1 cellular context compared by ENCODE assay signal in the genomic region with DNA sequence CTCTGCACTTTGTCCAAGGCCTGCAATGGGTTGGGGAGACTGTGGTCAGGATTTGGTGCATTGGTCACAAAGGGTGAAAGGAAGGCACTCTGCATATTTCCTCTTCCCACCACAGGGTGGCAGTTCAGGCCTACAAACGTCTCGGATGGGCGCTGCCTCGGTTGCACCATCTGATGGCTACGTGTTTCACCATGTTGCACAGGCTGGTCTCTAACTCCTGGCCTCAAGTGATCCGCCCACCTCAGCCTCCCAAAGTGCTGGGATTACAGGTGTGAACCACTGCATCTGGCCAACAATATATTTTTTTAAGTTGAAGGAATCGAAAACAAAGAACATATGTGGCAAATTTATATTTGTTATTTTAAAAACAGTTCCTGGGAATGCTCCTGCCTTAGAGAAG.
A peak's percentile ranks its signal among the peaks of the same experiment; 100 is the strongest.
TF ChIP-seq lines count a peak whose summit lies in the region.

No MANE protein-coding gene starts in this region.

TF ChIP-seq in HepG2, 621 proteins besides CTCF, POLR2A, EP300 and RAD21 (continued from another document):
- peak; percentile 88 for TF ChIP-seq CEBPB (IDR thresholded peaks at IDR 0.05; ENCODE audit: borderline replicate concordance, low read depth, low read length)
- TF ChIP-seq SRF (IDR thresholded peaks at IDR 0.05; ENCODE audit: low read depth, low read length), result no peak
- TF ChIP-seq, protein P1, sequence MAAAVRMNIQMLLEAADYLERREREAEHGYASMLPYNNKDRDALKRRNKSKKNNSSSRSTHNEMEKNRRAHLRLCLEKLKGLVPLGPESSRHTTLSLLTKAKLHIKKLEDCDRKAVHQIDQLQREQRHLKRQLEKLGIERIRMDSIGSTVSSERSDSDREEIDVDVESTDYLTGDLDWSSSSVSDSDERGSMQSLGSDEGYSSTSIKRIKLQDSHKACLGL (CRISPR knock-in tag; IDR thresholded peaks at IDR 0.05), result no peak
